Comparison of ENCODE assay signal across 13 cellular contexts in the genomic region with DNA sequence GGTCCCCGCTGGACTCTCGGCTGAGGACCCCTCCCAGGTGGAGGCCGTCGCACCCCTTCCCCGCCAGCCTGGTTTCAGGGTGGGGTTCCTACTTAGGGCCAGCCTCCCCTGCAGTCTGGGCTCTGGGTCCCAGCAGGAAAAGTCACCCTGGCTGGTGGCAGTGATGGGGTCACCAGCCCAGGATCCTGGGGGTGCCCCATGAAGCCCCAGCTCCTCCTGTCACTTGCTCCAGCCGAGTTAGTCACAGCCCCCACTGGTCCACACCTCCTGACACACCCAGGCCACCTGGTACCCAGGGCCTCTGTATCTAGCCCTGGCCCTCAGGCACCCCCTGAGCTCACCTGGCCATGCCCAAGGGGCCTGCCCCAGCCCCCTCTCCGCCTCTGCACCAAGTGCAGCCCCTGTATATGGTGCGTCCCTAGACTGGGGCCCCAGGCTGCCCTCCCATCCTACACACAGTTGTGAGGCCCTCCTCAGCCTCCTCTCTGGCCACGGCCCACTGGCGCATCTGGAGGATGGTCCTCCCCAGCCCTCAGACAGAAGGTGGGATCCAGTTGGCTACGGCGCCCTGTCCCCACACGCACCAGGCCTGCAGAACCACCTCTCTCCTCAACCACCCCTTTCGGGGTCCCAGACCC. TPM values are rescaled to one million over a fixed set of nuclear protein-coding genes. Genes with fewer than 3 reads are reported as not detected.
A peak's percentile ranks its signal among the peaks of the same experiment; 100 is the strongest.
DNase-seq lines count a peak whose midpoint lies in the region; ATAC-seq and TF ChIP-seq lines count a peak whose summit lies in the region.
"Had no signal": no experiment of that assay in that cellular context is flagged by ENCODE, and none has a peak within 500 bp of the region (broad histone marks: within the 10 kb centered on the region; RNA-seq: fewer than 3 reads in every experiment).

No MANE protein-coding gene starts in this region.

- 67% methylated on average over 14 of the region's 14 CpGs for WGBS in HUES64
- 76 to 85% methylated on average over 4 to 14 of the region's 14 CpGs for WGBS in upper lobe of left lung, 2 donors

- H3K36me3 ChIP-seq in HUES64 (ENCODE audit: insufficient read depth, low read length) (no peaks in the 10 kb centered on the region), upper lobe of left lung (peaks cover 0 to 3% (median 0%) of the 10 kb centered on the region in 4 donors)

- no peaks in the 10 kb centered on the region for H3K36me3 Mint-ChIP-seq in nephron (ENCODE audit: low read depth)
- no peaks in the 10 kb centered on the region for H3K36me3 Mint-ChIP-seq in activated CD4-positive, alpha-beta T cell treated with anti-CD3 and anti-CD28 coated beads, Interleukin-2, amount 10 ng/mL, durations not matched to agents 24 days and 14 days (ENCODE audit: low read depth)
- H3K36me3 Mint-ChIP-seq: natural killer cell had no signal

- H3K4me3 Mint-ChIP-seq in nephron = peak overlapping the region; percentile 56 to 72 (median 69)
- H3K4me3 Mint-ChIP-seq in activated CD4-positive, alpha-beta T cell treated with anti-CD3 and anti-CD28 coated beads, Interleukin-2, amount 10 ng/mL, durations not matched to agents 24 days and 14 days = no peak overlapping the region
- H3K4me3 Mint-ChIP-seq: natural killer cell; stimulated activated naive CD8-positive, alpha-beta T cell treated with anti-CD3 and anti-CD28 coated beads, Interleukin-15, amount 100 ng/mL, for 72 hours had no signal

- TF ChIP-seq EP300 in upper lobe of left lung (IDR thresholded peaks at IDR 0.05) = no peak

- H3K27me3 Mint-ChIP-seq in nephron (ENCODE audit: low read depth) = no peaks in the 10 kb centered on the region
- H3K27me3 Mint-ChIP-seq in activated CD4-positive, alpha-beta T cell treated with anti-CD3 and anti-CD28 coated beads, Interleukin-2, amount 10 ng/mL, durations not matched to agents 24 days and 14 days = peaks cover 13% of the 10 kb centered on the region

- intact Hi-C loops in dorsolateral prefrontal cortex (cut with DNase I) = no loop called here
- intact Hi-C loops in activated CD4-positive, alpha-beta T cell treated with anti-CD3 and anti-CD28 coated beads, Interleukin-2, amount 10 ng/mL, durations not matched to agents 24 days and 14 days (cut with micrococcal nuclease) = no loop called here

- H3K4me1 ChIP-seq in HUES64 (ENCODE audit: insufficient read depth, low read length) (peaks cover 6% of the 10 kb centered on the region; the same call in 1 of the 2 replicates), upper lobe of left lung (peaks cover 93 to 97% (median 93%) of the 10 kb centered on the region in 4 donors)

- no peaks in the 10 kb centered on the region for H3K9me3 Mint-ChIP-seq in nephron
- H3K9me3 Mint-ChIP-seq in activated CD4-positive, alpha-beta T cell treated with anti-CD3 and anti-CD28 coated beads, Interleukin-2, amount 10 ng/mL, durations not matched to agents 24 days and 14 days = no peaks in the 10 kb centered on the region
- H3K9me3 Mint-ChIP-seq: H9; natural killer cell; stimulated activated naive CD8-positive, alpha-beta T cell treated with anti-CD3 and anti-CD28 coated beads, Interleukin-15, amount 100 ng/mL, for 72 hours had no signal

- no peak for TF ChIP-seq CTCF in dorsolateral prefrontal cortex (IDR thresholded peaks at IDR 0.05 in 54 of 56, conservative IDR thresholded peaks at IDR 0.05 in 2 of 56; ENCODE audit: low read depth in 1 of 56, partially characterized antibody in 56 of 56)
- no peak for TF ChIP-seq CTCF in nephron (IDR thresholded peaks at IDR 0.05; ENCODE audit: unreplicated experiment in 3 of 3)
- no peak for TF ChIP-seq CTCF in upper lobe of left lung (IDR thresholded peaks at IDR 0.05)

- TF ChIP-seq POLR2A in upper lobe of left lung (IDR thresholded peaks at IDR 0.05) = no peak

- ATAC-seq in upper lobe of left lung (ENCODE audit: low FRiP score in 2 of 2) (no peak), HG03159 (IDR thresholded peaks at IDR 0.05; ENCODE audit: unreplicated experiment) (no peak)
- ATAC-seq: natural killer cell had no signal

- peaks cover 41% of the 10 kb centered on the region for H3K4me1 Mint-ChIP-seq in nephron
- peaks cover 1% of the 10 kb centered on the region for H3K4me1 Mint-ChIP-seq in activated CD4-positive, alpha-beta T cell treated with anti-CD3 and anti-CD28 coated beads, Interleukin-2, amount 10 ng/mL, durations not matched to agents 24 days and 14 days

- DNase-seq in dorsolateral prefrontal cortex (no peak), upper lobe of left lung (peak in 1 of 2 donors; percentile 55)
- DNase-seq in NK-92 treated with Interleukin-12 subunit alpha and Interleukin-12 subunit beta, amount 100 ng/mL, for 24 hours (lab: John Stamatoyannopoulos, UW) = no peak
- DNase-seq in activated CD4-positive, alpha-beta T cell treated with anti-CD3 and anti-CD28 coated beads, Interleukin-2, amount 10 ng/mL, durations not matched to agents 24 days and 14 days = no peak
- DNase-seq: activated CD4-positive, alpha-beta T cell treated with anti-CD3 and anti-CD28 coated beads for 4 hours; activated gamma-delta T cell; natural killer cell; stimulated activated naive CD8-positive, alpha-beta T cell treated with anti-CD3 and anti-CD28 coated beads, Interleukin-15, amount 100 ng/mL, for 72 hours had no signal

- H3K27ac ChIP-seq in HUES64 (ENCODE audit: low read depth, low read length) (no peak overlapping the region), dorsolateral prefrontal cortex (peak overlapping the region in 50 of 59 donors; percentile 22 to 97 (median 86)), upper lobe of left lung (peak overlapping the region in 3 of 4 donors; percentile 94 to 95 (median 94))

- no peak overlapping the region for H3K9ac ChIP-seq in HUES64 (ENCODE audit: low read depth, low read length)

- peak overlapping the region; percentile 47; the same call in 1 of the 2 replicates for H3K4me3 ChIP-seq in HUES64 (ENCODE audit: low read length)
- peak overlapping the region in 52 of 59 donors; percentile 16 to 67 (median 56) for H3K4me3 ChIP-seq in dorsolateral prefrontal cortex
- peak overlapping the region in 2 of 4 donors; percentile 43 to 46 for H3K4me3 ChIP-seq in upper lobe of left lung

- H3K27ac Mint-ChIP-seq in nephron = peak overlapping the region in 2 of 3 experiments; percentile 59 to 83
- H3K27ac Mint-ChIP-seq in activated CD4-positive, alpha-beta T cell treated with anti-CD3 and anti-CD28 coated beads, Interleukin-2, amount 10 ng/mL, durations not matched to agents 24 days and 14 days = no peak overlapping the region
- H3K27ac Mint-ChIP-seq: H9, natural killer cell had no signal

- H3K27me3 ChIP-seq in HUES64 (ENCODE audit: insufficient read depth, low read length) = peaks cover 5% of the 10 kb centered on the region
- peaks cover 0 to 3% (median 0%) of the 10 kb centered on the region in 45 donors for H3K27me3 ChIP-seq in dorsolateral prefrontal cortex
- no peaks in the 10 kb centered on the region for H3K27me3 ChIP-seq in upper lobe of left lung

- H3K9me3 ChIP-seq in HUES64 (ENCODE audit: insufficient read depth, low read depth, low read length) = no peaks in the 10 kb centered on the region
- no peaks in the 10 kb centered on the region for H3K9me3 ChIP-seq in upper lobe of left lung
- H3K9me3 ChIP-seq: SK-N-SH had no signal

RNA-seq across cellular contexts. Expression of a gene that starts 6.7 kb away (rescaled TPM):
- 44.5 TPM for polyA plus RNA-seq in HUES64 (2013, experiment 1 of 2)
- 48.0 TPM for polyA plus RNA-seq in HUES64 (2013, experiment 2 of 2)
- total RNA-seq in dorsolateral prefrontal cortex (100 to 1,000 TPM in 7 of 120 experiments, 10 to 100 TPM in 113; 45.2 to 131 (median 74.5) TPM), upper lobe of left lung (100 to 1,000 TPM; 218 to 407 (median 313) TPM)
- 9.0 and 9.5 TPM in 2 replicates for total RNA-seq in activated CD4-positive, alpha-beta T cell treated with anti-CD3 and anti-CD28 coated beads, Interleukin-2, amount 10 ng/mL, durations not matched to agents 24 days and 14 days

RNA-seq across cellular contexts. Expression of a gene that starts 26.1 kb away (rescaled TPM):
- polyA plus RNA-seq in HUES64 (2013, experiment 1 of 2) = 1.00 TPM
- 2.5 TPM for polyA plus RNA-seq in HUES64 (2013, experiment 2 of 2)
- total RNA-seq in dorsolateral prefrontal cortex (10 to 100 TPM; 12.7 to 56.5 (median 38.0) TPM), upper lobe of left lung (10 to 100 TPM in 5 of 6 donors, 1 to 10 TPM in 1; 9.5 to 24.1 (median 12.7) TPM)
- total RNA-seq in activated CD4-positive, alpha-beta T cell treated with anti-CD3 and anti-CD28 coated beads, Interleukin-2, amount 10 ng/mL, durations not matched to agents 24 days and 14 days = 1.4 and 2.2 TPM in 2 replicates

RNA-seq across cellular contexts. Expression of a gene that starts 30.6 kb away (rescaled TPM):
- 1.1 TPM for polyA plus RNA-seq in HUES64 (2013, experiment 1 of 2)
- 0.95 TPM for polyA plus RNA-seq in HUES64 (2013, experiment 2 of 2)
- total RNA-seq in dorsolateral prefrontal cortex (10 to 100 TPM; 25.8 to 78.7 (median 55.8) TPM), upper lobe of left lung (10 to 100 TPM in 1 of 6 donors, 1 to 10 TPM in 5; 3.1 to 27.3 (median 8.6) TPM)
- 27.8 and 29.0 TPM in 2 replicates for total RNA-seq in activated CD4-positive, alpha-beta T cell treated with anti-CD3 and anti-CD28 coated beads, Interleukin-2, amount 10 ng/mL, durations not matched to agents 24 days and 14 days

RNA-seq across cellular contexts. Expression of a gene that starts 39.3 kb away (rescaled TPM):
- polyA plus RNA-seq in HUES64 (2013, experiment 1 of 2) = 12.3 TPM
- 11.7 TPM for polyA plus RNA-seq in HUES64 (2013, experiment 2 of 2)
- total RNA-seq in dorsolateral prefrontal cortex (10 to 100 TPM; 21.8 to 70.3 (median 34.7) TPM), upper lobe of left lung (10 to 100 TPM in 3 of 6 donors, 1 to 10 TPM in 3; 3.1 to 19.2 (median 10.1) TPM)
- 20.1 and 21.5 TPM in 2 replicates for total RNA-seq in activated CD4-positive, alpha-beta T cell treated with anti-CD3 and anti-CD28 coated beads, Interleukin-2, amount 10 ng/mL, durations not matched to agents 24 days and 14 days

RNA-seq across cellular contexts. Expression of a gene that starts 42.4 kb away (rescaled TPM):
- polyA plus RNA-seq in HUES64 (2013, experiment 1 of 2) = 21.7 TPM
- 20.7 TPM for polyA plus RNA-seq in HUES64 (2013, experiment 2 of 2)
- total RNA-seq in dorsolateral prefrontal cortex = 100 to 1,000 TPM in 10 of 120 experiments, 10 to 100 TPM in 110; 66.5 to 112 (median 82.2) TPM
- 100 to 1,000 TPM in 2 of 6 donors, 10 to 100 TPM in 4; 53.0 to 264 (median 63.8) TPM for total RNA-seq in upper lobe of left lung
- 44.0 and 44.1 TPM in 2 replicates for total RNA-seq in activated CD4-positive, alpha-beta T cell treated with anti-CD3 and anti-CD28 coated beads, Interleukin-2, amount 10 ng/mL, durations not matched to agents 24 days and 14 days
